Comparison of ENCODE assay signal across 29 cellular contexts in the genomic region with DNA sequence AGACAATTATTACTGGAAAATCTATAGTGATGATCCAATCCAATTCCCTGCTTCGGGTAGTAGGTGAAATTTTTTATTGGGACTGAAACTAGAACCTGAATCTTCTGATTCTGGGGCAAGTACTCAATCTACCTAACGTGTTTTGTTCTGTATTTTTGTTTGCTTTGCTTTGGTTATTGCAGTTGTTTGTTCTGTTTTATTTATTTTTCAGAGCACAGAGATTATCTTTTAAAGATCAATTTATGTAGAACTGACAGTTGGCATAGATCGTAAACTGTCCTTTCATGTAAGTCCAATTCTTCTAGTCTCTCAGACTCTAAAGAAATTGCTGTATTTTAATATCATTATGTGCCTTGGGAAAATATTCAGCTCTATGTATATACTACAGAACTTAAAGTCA.
DNase-seq lines count a peak whose midpoint lies in the region; TF ChIP-seq lines count a peak whose summit lies in the region.
"Had no signal": no experiment of that assay in that cellular context is flagged by ENCODE, and none has a peak within 500 bp of the region (broad histone marks: within the 10 kb centered on the region; RNA-seq: fewer than 3 reads in every experiment).

No MANE protein-coding gene starts in this region.

- H3K4me3 ChIP-seq in LNCaP clone FGC (ENCODE audit: low read depth, low read length): no peak overlapping the region
- H3K4me3 ChIP-seq: A549; BLaER1; BLaER1 treated with 17β-estradiol and CSF1 and Interleukin-3, amounts not matched to agents 10 nM and 100 nM had no signal

- H3K27ac ChIP-seq in 22Rv1 (peak overlapping the region; percentile 85), VCaP (peak overlapping the region; percentile 87)
- H3K27ac ChIP-seq: A549; BLaER1; BLaER1 treated with 17β-estradiol and CSF1 and Interleukin-3, amounts not matched to agents 10 nM and 100 nM had no signal

- TF ChIP-seq CTCF in 22Rv1 (IDR thresholded peaks at IDR 0.05): no peak
- TF ChIP-seq CTCF in LNCaP clone FGC (IDR thresholded peaks at IDR 0.05; ENCODE audit: control insufficient read depth, extremely low read depth, insufficient read depth): no peak
- TF ChIP-seq CTCF in VCaP (conservative IDR thresholded peaks at IDR 0.05): no peak

- DNase-seq in LNCaP clone FGC (ENCODE audit: low read depth) (peak; percentile 79), GF-D8 (lab: John Stamatoyannopoulos, UW) (no peak), AG08396 (ENCODE audit: low spot score) (no peak), SIG-M5 (lab: John Stamatoyannopoulos, UW) (no peak)
- DNase-seq: 8988T; ACHN; AML-193; BE2C; C1 segment of cervical spinal cord; Caco-2; Calu3; CD4-positive, alpha-beta memory T cell; CD4-positive, alpha-beta T cell; CD4-positive, CD25-positive, alpha-beta regulatory T cell; CD8-positive, alpha-beta memory T cell; CD8-positive, alpha-beta T cell; COR-L47; DMS 273 treated with DMSO at 0.1 percent for 48 hours; DMS153; DMS53; DMS79; DMS79 treated with DMSO at 0.1 percent for 48 hours; DND-41; EL had no signal
